12 cellular contexts compared by ENCODE assay signal in genomic region chr4:182807346-182807745, GRCh38.
A peak's percentile ranks its signal among the peaks of the same experiment; 100 is the strongest.
DNase-seq lines count a peak whose midpoint lies in the region; ATAC-seq and TF ChIP-seq lines count a peak whose summit lies in the region.
"Had no signal": no experiment of that assay in that cellular context is flagged by ENCODE, and none has a peak within 500 bp of the region (broad histone marks: within the 10 kb centered on the region; RNA-seq: fewer than 3 reads in every experiment).

No MANE protein-coding gene starts in this region.

- H3K27ac ChIP-seq in SJSA1 (peak overlapping the region; percentile 70), stomach smooth muscle (ENCODE audit: low read length) (no peak overlapping the region)

- H3K4me1 Mint-ChIP-seq in HFFc6 (ENCODE audit: low read depth): peaks cover 12% of the 10 kb centered on the region

- WGBS in lower leg skin, 2 donors: 79 to 93% methylated on average over 12 of the region's 12 CpGs

- H3K9me3 ChIP-seq in SJSA1 (replicated peaks): peaks cover 5% of the 10 kb centered on the region
- H3K9me3 ChIP-seq in stomach smooth muscle (ENCODE audit: control insufficient read depth in 2 of 2, low read length in 2 of 2): no peaks in the 10 kb centered on the region

- TF ChIP-seq POLR2A in lower leg skin (IDR thresholded peaks at IDR 0.05): no peak

- H3K27me3 Mint-ChIP-seq in HFFc6 (ENCODE audit: insufficient read depth): no peaks in the 10 kb centered on the region; the same call in 1 of the 2 replicates

- peak; percentile 14 for ATAC-seq in left ventricle myocardium superior
- ATAC-seq in HG03159 (IDR thresholded peaks at IDR 0.05; ENCODE audit: unreplicated experiment): no peak
- ATAC-seq: CD8-positive, alpha-beta T cell had no signal

- H3K27ac Mint-ChIP-seq in HFFc6: peak overlapping the region; percentile 92; the same call in 1 of the 2 replicates
- H3K27ac Mint-ChIP-seq: CD8-positive, alpha-beta T cell had no signal

- peaks cover 29% of the 10 kb centered on the region for H3K4me1 ChIP-seq in SJSA1 (replicated peaks)
- peaks cover 10% of the 10 kb centered on the region for H3K4me1 ChIP-seq in stomach smooth muscle (ENCODE audit: control insufficient read depth, insufficient read depth, low read length)

- H3K4me3 ChIP-seq in SJSA1 (peak overlapping the region; percentile 41), stomach smooth muscle (ENCODE audit: low read length in 2 of 2) (peak overlapping the region; percentile 42 to 76), lower leg skin (ENCODE audit: low read depth, poor library complexity, severe bottlenecking) (no peak overlapping the region)

- DNase-seq in HFFc6 (no peak), SJSA1 (ENCODE audit: low read depth in 1 of 2, low spot score in 2 of 2) (peak in 1 of 2 experiments; percentile 17), left ventricle myocardium superior (no peak), foreskin melanocyte (no peak), lower leg skin (ENCODE audit: low spot score in 2 of 2) (no peak)
- DNase-seq: activated CD4-positive, CD25-positive, alpha-beta regulatory T cell treated with anti-CD3 and anti-CD28 coated beads, Interleukin-2, amount 50 U/mL, for 72 hours; CD8-positive, alpha-beta T cell; naive B cell; stimulated activated naive CD8-positive, alpha-beta T cell treated with anti-CD3 and anti-CD28 coated beads, Interleukin-15, amount 100 ng/mL, for 72 hours had no signal

- H3K36me3 Mint-ChIP-seq in HFFc6 (ENCODE audit: low read depth): peaks cover 15% of the 10 kb centered on the region
- H3K36me3 Mint-ChIP-seq: CD8-positive, alpha-beta T cell had no signal

- H3K27me3 ChIP-seq in SJSA1 (replicated peaks) (no peaks in the 10 kb centered on the region), stomach smooth muscle (ENCODE audit: control insufficient read depth in 1 of 2, insufficient read depth in 2 of 2, low read length in 2 of 2) (peaks cover 0 to 2% of the 10 kb centered on the region in 2 donors)

- peaks cover 5% of the 10 kb centered on the region; the same call in 1 of the 2 replicates for H3K9me3 Mint-ChIP-seq in HFFc6
- H3K9me3 Mint-ChIP-seq: dendritic cell treated with granulocyte-macrophage colony-stimulating factor and Interleukin-4, amounts not matched to agents 40 ng/mL and 50 ng/mL, for 4 days had no signal

- no peaks in the 10 kb centered on the region for H3K36me3 ChIP-seq in SJSA1
- H3K36me3 ChIP-seq in stomach smooth muscle (ENCODE audit: control insufficient read depth in 2 of 2, insufficient read depth in 2 of 2, low read length in 2 of 2): no peaks in the 10 kb centered on the region

- intact Hi-C loops in left ventricle myocardium superior (cut with micrococcal nuclease) (loop anchor here (5.0 kb wide), 1 partner anchor 330 kb away; no protein-coding TSS in a partner anchor), lower leg skin (cut with DNase I; ENCODE audit: low total_unique reads) (loop anchor here (10.0 kb wide), 1 partner anchor 333 kb away; no protein-coding TSS in a partner anchor)

- H3K9ac ChIP-seq in stomach smooth muscle (ENCODE audit: low read length in 2 of 2): peak overlapping the region; percentile 32 to 68

- TF ChIP-seq CTCF in HFFc6 (IDR thresholded peaks at IDR 0.05): no peak
- no peak for TF ChIP-seq CTCF in lower leg skin (IDR thresholded peaks at IDR 0.05)

- H3K4me3 Mint-ChIP-seq in HFFc6: peak overlapping the region; percentile 90; the same call in 1 of the 2 replicates
